ENCODE assay signal across 12 cellular contexts in genomic region chr15:28848521-28848920, GRCh38. TPM values are rescaled to one million over a fixed set of nuclear protein-coding genes. Genes with fewer than 3 reads are reported as not detected.
DNase-seq lines count a peak whose midpoint lies in the region; ATAC-seq, FAIRE-seq and TF ChIP-seq lines count a peak whose summit lies in the region.
"Not testable (repeated sequence)": the region's sequence is repeated elsewhere in the genome, so short reads cannot be mapped to it uniquely, and the experiment has no call there.
"Had no signal": no experiment of that assay in that cellular context is flagged by ENCODE, and none has a peak within 500 bp of the region (broad histone marks: within the 10 kb centered on the region; RNA-seq: fewer than 3 reads in every experiment).

GOLGA6L7 (minus strand) TSS chr15:28848644; CDS start chr15:28848549, 95 bp downstream.

- H3K4me3 ChIP-seq in BE2C (ENCODE audit: low read depth, low read length); MG63; K562: not testable (repeated sequence)

- H3K4me1 Mint-ChIP-seq in WTC11, result peaks cover 12% of the 10 kb centered on the region
- H3K4me1 Mint-ChIP-seq in activated CD8-positive, alpha-beta T cell treated with anti-CD3 and anti-CD28 coated beads, Interleukin-2, amount 10 ng/mL, durations not matched to agents 7 days and 5 days (ENCODE audit: low read depth), result peaks cover 24% of the 10 kb centered on the region

- DNase-seq in BE2C (peak; percentile 54), ELR (ENCODE audit: low read depth) (peak; percentile 3), MG63 (peak; percentile 18), WTC11 (ENCODE audit: low spot score) (peak; percentile 18), K562 (ENCODE audit: extremely low read depth in 1 of 4, low spot score in 3 of 4) (peak; percentile 67 to 86 (median 84)), islet precursor cell (peak; percentile 24)
- DNase-seq in activated CD8-positive, alpha-beta T cell treated with anti-CD3 and anti-CD28 coated beads, Interleukin-2, amount 10 ng/mL, durations not matched to agents 7 days and 5 days, result peak; percentile 26
- DNase-seq in stimulated activated naive CD8-positive, alpha-beta T cell treated with anti-CD3 and anti-CD28 coated beads, Interleukin-15, Interleukin-2, amounts not matched to agents 100 U/mL and 50 U/mL, for 24 hours, result peak; percentile 12

- not testable (repeated sequence) for H3K27me3 ChIP-seq in BE2C; MG63; K562 (ENCODE audit: control insufficient read depth in 2 of 2, insufficient read depth in 2 of 2, low read length in 2 of 2)

- in situ Hi-C loops in K562 (cut with MboI), result not testable (repeated sequence)

- not testable (repeated sequence) for H3K27me3 Mint-ChIP-seq in WTC11 (ENCODE audit: low read depth); activated CD8-positive, alpha-beta T cell treated with anti-CD3 and anti-CD28 coated beads, Interleukin-2, amount 10 ng/mL, durations not matched to agents 7 days and 5 days (ENCODE audit: low read depth)

- H2AFZ ChIP-seq in K562 (ENCODE audit: low read depth, low read length), result not testable (repeated sequence)

- not testable (repeated sequence) for H3K36me3 ChIP-seq in BE2C; MG63; K562 (ENCODE audit: control insufficient read depth, insufficient read depth, low read length)

- CTCF ChIA-PET in WTC11 (lab: Charles Lee); activated CD8-positive, alpha-beta T cell treated with anti-CD3 and anti-CD28 coated beads, Interleukin-2, amount 10 ng/mL, durations not matched to agents 7 days and 5 days (lab: Charles Lee); K562 (lab: Yijun Ruan, JAX; ENCODE audit: low intra/inter-chr PET ratio): not testable (repeated sequence)

- H3K36me3 Mint-ChIP-seq in WTC11, result peaks cover 14% of the 10 kb centered on the region
- not testable (repeated sequence) for H3K36me3 Mint-ChIP-seq in activated CD8-positive, alpha-beta T cell treated with anti-CD3 and anti-CD28 coated beads, Interleukin-2, amount 10 ng/mL, durations not matched to agents 7 days and 5 days (ENCODE audit: low read depth)

- not testable (repeated sequence) for TF ChIP-seq EP300 in K562 (IDR thresholded peaks at IDR 0.05; ENCODE audit: low read length)

- POLR2A ChIA-PET in WTC11 (lab: Charles Lee); activated CD8-positive, alpha-beta T cell treated with anti-CD3 and anti-CD28 coated beads, Interleukin-2, amount 10 ng/mL, durations not matched to agents 7 days and 5 days (lab: Charles Lee); K562 (lab: Yijun Ruan, JAX): not testable (repeated sequence)

- not testable (repeated sequence) for H4K20me1 ChIP-seq in K562 (replicated peaks; ENCODE audit: control insufficient read depth, insufficient read depth, low read length)

- 69% methylated on average over 8 of the region's 13 CpGs for WGBS in K562 (ENCODE audit: insufficient coverage, low coverage, missing lambda C conversion rate)

- peaks cover 10% of the 10 kb centered on the region; the same call in 1 of the 2 replicates for H3K9me3 Mint-ChIP-seq in WTC11
- H3K9me3 Mint-ChIP-seq in activated CD8-positive, alpha-beta T cell treated with anti-CD3 and anti-CD28 coated beads, Interleukin-2, amount 10 ng/mL, durations not matched to agents 7 days and 5 days (ENCODE audit: insufficient read depth), result not testable (repeated sequence)

- H3K9ac ChIP-seq in K562 (ENCODE audit: insufficient read depth in 1 of 2, low read depth in 2 of 2, low read length in 2 of 2), result not testable (repeated sequence)

- not testable (repeated sequence) for H3K9me3 ChIP-seq in BE2C; MG63; K562 (replicated peaks; ENCODE audit: control insufficient read depth, insufficient read depth, low read depth, low read length)

- intact Hi-C loops in K562 (cut with micrococcal nuclease), result not testable (repeated sequence)

- not testable (repeated sequence) for FAIRE-seq in K562 (lab: Jason Lieb, UNC)

- not testable (repeated sequence) for H3K4me1 ChIP-seq in BE2C; K562 (replicated peaks in 1 of 2; ENCODE audit: control insufficient read depth in 2 of 2, insufficient read depth in 2 of 2, low read length in 2 of 2)

- H3K79me2 ChIP-seq in K562 (ENCODE audit: control insufficient read depth, insufficient read depth, low read length), result not testable (repeated sequence)

- H3K9me1 ChIP-seq in K562 (ENCODE audit: control insufficient read depth, insufficient read depth, low read length), result not testable (repeated sequence)

- H3K4me3 Mint-ChIP-seq in WTC11; activated CD8-positive, alpha-beta T cell treated with anti-CD3 and anti-CD28 coated beads, Interleukin-2, amount 10 ng/mL, durations not matched to agents 7 days and 5 days: not testable (repeated sequence)

- not testable (repeated sequence) for TF ChIP-seq POLR2A in K562 (conservative IDR thresholded peaks at IDR 0.05)

- not testable (repeated sequence) for TF ChIP-seq CTCF in BE2C (IDR thresholded peaks at IDR 0.05; ENCODE audit: low read depth, low read length); WTC11 (IDR thresholded peaks at IDR 0.05); K562 (IDR thresholded peaks at IDR 0.05 in 2 of 3, conservative IDR thresholded peaks at IDR 0.05 in 1 of 3; ENCODE audit: insufficient read depth in 2 of 3, low read depth in 1 of 3, low read length in 3 of 3)

- TF ChIP-seq RAD21 in K562 (CRISPR knock-in tag; conservative IDR thresholded peaks at IDR 0.05 in 1 of 2, IDR thresholded peaks at IDR 0.05 in 1 of 2), result not testable (repeated sequence)

- not testable (repeated sequence) for ATAC-seq in WTC11; activated CD8-positive, alpha-beta T cell treated with anti-CD3 and anti-CD28 coated beads, Interleukin-2, amount 10 ng/mL, durations not matched to agents 7 days and 5 days; stimulated activated naive CD8-positive, alpha-beta T cell treated with anti-CD3 and anti-CD28 coated beads, Interleukin-15, Interleukin-2, amounts not matched to agents 100 U/mL and 50 U/mL, for 24 hours
- peak; percentile 93 for ATAC-seq in K562

- not testable (repeated sequence) for H3K27ac ChIP-seq in K562 (ENCODE audit: extremely low read depth, low read depth, low read length)

- H3K4me2 ChIP-seq in K562 (ENCODE audit: insufficient read depth, low read length), result not testable (repeated sequence)

- not testable (repeated sequence) for H3K27ac Mint-ChIP-seq in WTC11
- H3K27ac Mint-ChIP-seq in activated CD8-positive, alpha-beta T cell treated with anti-CD3 and anti-CD28 coated beads, Interleukin-2, amount 10 ng/mL, durations not matched to agents 7 days and 5 days, result peak within 1 kb of the TSS; percentile 64

- BruUV-seq in K562 (replicated peaks; lab: Mats Ljungman, UMichigan), result not testable (repeated sequence)

TF ChIP-seq in K562, 482 proteins besides CTCF, POLR2A, EP300 and RAD21:
- TF ChIP-seq ZNF384 (IDR thresholded peaks at IDR 0.05; ENCODE audit: low read depth, low read length) (peak; percentile 35; the same call in 1 of the 2 replicates), ATF1 (tag; IDR thresholded peaks at IDR 0.05) (peak; percentile 23; the same call in 1 of the 2 replicates), LEF1 (IDR thresholded peaks at IDR 0.05) (peak; percentile 76)
- not testable (repeated sequence) for TF ChIP-seq ATF1 (CRISPR knock-in tag; IDR thresholded peaks at IDR 0.05)

RNA-seq across cellular contexts. Expression of gene GOLGA6L7, which starts in this region (rescaled TPM):
- 0.85 TPM for polyA plus RNA-seq in BE2C (2012; ENCODE audit: insufficient read depth, insufficient read length, low read depth)
- not detected in 2 replicates for total RNA-seq in MG63 (2014; rRNA removed; shearing (Covaris generic); ENCODE audit: low replicate concordance)
- total RNA-seq in WTC11 (2021) (not detected in 3 replicates), K562 (2014; rRNA removed) (not detected in 2 replicates), K562 (2014; rRNA removed; fragmentation: Illumina TruSeq; extraction: Trizol) (not detected in 2 replicates), K562 (2015; rRNA removed; fragmentation: Illumina TruSeq; extraction: Trizol) (not detected in 2 replicates), K562 (2021) (0.11 TPM in 1 of 2 replicates, not detected in the other)
- total RNA-seq in activated CD8-positive, alpha-beta T cell treated with anti-CD3 and anti-CD28 coated beads, Interleukin-2, amount 10 ng/mL, durations not matched to agents 7 days and 5 days, result not detected
- 0.67 and 2.1 TPM in 2 replicates for total RNA-seq in K562 (2011; cell fraction: chromatin; rRNA removed; ENCODE audit: low replicate concordance)
- 0.39 TPM in 1 of 2 replicates, not detected in the other for total RNA-seq in K562 (2011; cell fraction: nucleolus; rRNA removed)
- 1.3 and 1.9 TPM in 2 replicates for total RNA-seq in K562 (2011; cell fraction: nucleoplasm; rRNA removed)
- polyA plus RNA-seq in K562 (2011; rRNA removed) (0.11 and 0.42 TPM in 2 replicates), K562 (2014; fragmentation: Illumina TruSeq; extraction: Trizol) (not detected in 2 replicates), K562 (2014; fragmentation: Nextera tagmentation; extraction: Ambion mirVana) (under 1 TPM in 1 of 2 experiments, not detected in 1; 0.14 TPM), K562 (2014; rRNA removed) (not detected in 2 replicates)
- polyA plus RNA-seq in K562 (2011; cell fraction: cytosol; rRNA removed), result 0.38 TPM in 1 of 2 replicates, not detected in the other
- polyA plus RNA-seq in K562 (2011; cell fraction: nucleus; rRNA removed), result 0.26 and 0.86 TPM in 2 replicates
- polyA plus RNA-seq in K562 (2012), result 0.40 and 0.44 TPM in 2 replicates
- 0.28 and 0.51 TPM in 2 replicates for polyA minus RNA-seq in K562 (2011; rRNA and poly(A)+ RNA removed)
- polyA minus RNA-seq in K562 (2011; cell fraction: cytosol; rRNA and poly(A)+ RNA removed), result not detected in 2 replicates
- polyA minus RNA-seq in K562 (2011; cell fraction: nucleus; rRNA and poly(A)+ RNA removed), result 0.56 TPM in 1 of 2 replicates, not detected in the other
- total RNA-seq: Daoy, GM12878, IMR-90, LHCN-M2 had no signal
- polyA plus RNA-seq: GM12878, IMR-90 had no signal

Comparison
In these comparisons a context has a peak if more than half of its experiments do, and no peak if none do; other contexts are left out.
1. Peak in DNase-seq in MG63; RNA of the gene not detected or under 1 TPM.
2. Peak in DNase-seq in WTC11; RNA of the gene not detected or under 1 TPM.
3. Peak in DNase-seq in activated CD8-positive, alpha-beta T cell treated with anti-CD3 and anti-CD28 coated beads, Interleukin-2, amount 10 ng/mL, durations not matched to agents 7 days and 5 days; RNA of the gene not detected or under 1 TPM.
4. DNase-seq: peak in every context shown above with its lines; median percentile 84 in K562; 54 in BE2C; 26 in activated CD8-positive, alpha-beta T cell treated with anti-CD3 and anti-CD28 coated beads, Interleukin-2, amount 10 ng/mL, durations not matched to agents 7 days and 5 days; 24 in islet precursor cell; 18 in MG63; 18 in WTC11; 12 in stimulated activated naive CD8-positive, alpha-beta T cell treated with anti-CD3 and anti-CD28 coated beads, Interleukin-15, Interleukin-2, amounts not matched to agents 100 U/mL and 50 U/mL, for 24 hours; 3 in ELR.